2 cellular contexts compared by ENCODE assay signal in genomic region chr19:53908106-53908932, GRCh38.
A peak's percentile ranks its signal among the peaks of the same experiment; 100 is the strongest.
TF ChIP-seq lines count a peak whose summit lies in the region.

No MANE protein-coding gene starts in this region.

TF ChIP-seq in endothelial cell of umbilical vein, 7 proteins besides CTCF, POLR2A, EP300 and RAD21:
- no peak for TF ChIP-seq MYC (IDR thresholded peaks at IDR 0.05; ENCODE audit: low read depth, low read length)
- TF ChIP-seq EZH2 (IDR thresholded peaks at IDR 0.05; ENCODE audit: borderline replicate concordance, low read depth, low read length, severe bottlenecking), result peak; percentile 21

TF ChIP-seq in neural cell, 6 proteins besides CTCF, POLR2A, EP300 and RAD21:
- TF ChIP-seq EZH2 (IDR thresholded peaks at IDR 0.05; ENCODE audit: borderline replicate concordance, insufficient read depth, low read length, poor library complexity, severe bottlenecking) (no peak), TAF1 (IDR thresholded peaks at IDR 0.05; ENCODE audit: low read depth) (no peak), POLR2AphosphoS5 (IDR thresholded peaks at IDR 0.05) (peak; percentile 58), SMC3 (conservative IDR thresholded peaks at IDR 0.05; ENCODE audit: poor library complexity) (no peak), REST (IDR thresholded peaks at IDR 0.05; ENCODE audit: borderline replicate concordance) (no peak), MXI1 (conservative IDR thresholded peaks at IDR 0.05; ENCODE audit: poor library complexity, severe bottlenecking) (no peak)
